ENCODE assay signal across 8 cellular contexts in the genomic region with DNA sequence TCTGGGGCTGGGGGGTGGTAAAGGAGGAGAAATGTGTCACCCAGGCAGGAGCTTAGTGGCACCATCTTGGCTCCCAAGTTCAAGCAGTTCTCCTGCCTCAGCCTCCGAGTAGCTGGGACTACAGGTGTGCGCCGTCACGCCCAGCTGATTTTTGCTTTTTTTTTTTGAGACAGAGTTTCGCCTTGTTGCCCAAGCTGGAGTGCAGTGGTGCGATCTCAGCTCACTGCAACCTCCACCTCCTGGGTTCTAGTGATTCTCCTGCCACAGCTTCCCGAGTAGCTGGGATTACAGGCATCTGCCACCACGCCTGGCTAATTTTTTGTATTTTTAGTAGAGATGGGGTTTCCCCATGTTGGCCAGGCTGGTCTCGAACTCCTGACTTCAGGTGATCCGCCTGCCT.
DNase-seq lines count a peak whose midpoint lies in the region; ATAC-seq, FAIRE-seq and TF ChIP-seq lines count a peak whose summit lies in the region.
"Not testable (repeated sequence)": the region's sequence is repeated elsewhere in the genome, so short reads cannot be mapped to it uniquely, and the experiment has no call there.

No MANE protein-coding gene starts in this region.

- TF ChIP-seq CTCF in activated CD8-positive, alpha-beta T cell treated with anti-CD3 and anti-CD28 coated beads for 36 hours (IDR thresholded peaks at IDR 0.05); HepG2 (CRISPR knock-in tag; IDR thresholded peaks at IDR 0.05); spleen (IDR thresholded peaks at IDR 0.05 in 8 of 11, conservative IDR thresholded peaks at IDR 0.05 in 3 of 11): not testable (repeated sequence)

- intact Hi-C loops in activated CD8-positive, alpha-beta T cell treated with anti-CD3 and anti-CD28 coated beads for 36 hours (cut with micrococcal nuclease); HepG2 (cut with micrococcal nuclease; ENCODE audit: unreplicated experiment); spleen (cut with DNase I; ENCODE audit: low total_unique reads): not testable (repeated sequence)

- not testable (repeated sequence) for H3K27me3 ChIP-seq in CD4-positive, CD25-positive, alpha-beta regulatory T cell (ENCODE audit: control insufficient read depth, insufficient read depth, low read length); HepG2 (ENCODE audit: control insufficient read depth in 1 of 2, insufficient read depth in 2 of 2, low read length in 2 of 2); spleen (replicated peaks in 1 of 7)

- H3K27ac ChIP-seq in CD4-positive, CD25-positive, alpha-beta regulatory T cell (ENCODE audit: insufficient read depth, low read length, poor library complexity, severe bottlenecking); HepG2 (ENCODE audit: extremely low read length, insufficient read depth, low read length): not testable (repeated sequence)
- H3K27ac ChIP-seq in spleen, result peak overlapping the region in 7 of 8 donors; percentile 35 to 98 (median 66)

- H3K79me2 ChIP-seq in HepG2 (ENCODE audit: insufficient read depth, low read length), result peaks cover 68% of the 10 kb centered on the region

- H3K4me3 Mint-ChIP-seq in CD4-positive, CD25-positive, alpha-beta regulatory T cell, result peak overlapping the region; percentile 79 to 98 (median 93)
- H3K4me3 Mint-ChIP-seq in activated CD8-positive, alpha-beta T cell treated with anti-CD3 and anti-CD28 coated beads for 36 hours, result peak overlapping the region; percentile 88
- H3K4me3 Mint-ChIP-seq in central memory CD8-positive, alpha-beta T cell, result peak overlapping the region; percentile 95

- peaks cover 5 to 59% (median 27%) of the 10 kb centered on the region in 4 donors for H3K4me1 Mint-ChIP-seq in CD4-positive, CD25-positive, alpha-beta regulatory T cell
- H3K4me1 Mint-ChIP-seq in activated CD8-positive, alpha-beta T cell treated with anti-CD3 and anti-CD28 coated beads for 36 hours (ENCODE audit: low read depth), result peaks cover 39% of the 10 kb centered on the region
- H3K4me1 Mint-ChIP-seq in central memory CD8-positive, alpha-beta T cell, result peaks cover 50% of the 10 kb centered on the region

- H3K4me1 ChIP-seq in CD4-positive, CD25-positive, alpha-beta regulatory T cell (ENCODE audit: control insufficient read depth, insufficient read depth, low read length, poor library complexity, severe bottlenecking), result peaks cover 33% of the 10 kb centered on the region
- H3K4me1 ChIP-seq in HepG2 (ENCODE audit: insufficient read depth, low read length), result peaks cover 72% of the 10 kb centered on the region
- H3K4me1 ChIP-seq in spleen, result peaks cover 41 to 79% (median 63%) of the 10 kb centered on the region in 6 donors

- peaks cover 49% of the 10 kb centered on the region for H4K20me1 ChIP-seq in HepG2 (ENCODE audit: insufficient read depth, low read length)

- H3K4me2 ChIP-seq in HepG2 (ENCODE audit: low read depth, low read length), result peak overlapping the region; percentile 58

- not testable (repeated sequence) for TF ChIP-seq RAD21 in HepG2 (CRISPR knock-in tag; IDR thresholded peaks at IDR 0.05)

- H3K27ac Mint-ChIP-seq in CD4-positive, CD25-positive, alpha-beta regulatory T cell, result peak overlapping the region; percentile 80 to 96 (median 89)
- peak overlapping the region; percentile 96 for H3K27ac Mint-ChIP-seq in activated CD8-positive, alpha-beta T cell treated with anti-CD3 and anti-CD28 coated beads for 36 hours
- H3K27ac Mint-ChIP-seq in central memory CD8-positive, alpha-beta T cell (ENCODE audit: low read depth), result peak overlapping the region; percentile 98

- H3K9me3 ChIP-seq in CD4-positive, CD25-positive, alpha-beta regulatory T cell (ENCODE audit: control insufficient read depth in 2 of 2, low read length in 2 of 2); HepG2 (ENCODE audit: low read length); spleen: not testable (repeated sequence)

- H3K4me3 ChIP-seq in CD4-positive, CD25-positive, alpha-beta regulatory T cell (ENCODE audit: low read depth, low read length), result not testable (repeated sequence)
- H3K4me3 ChIP-seq in HepG2 (replicated peaks in 1 of 3; ENCODE audit: insufficient read depth in 1 of 3, low read depth in 2 of 3, low read length in 3 of 3) (peak overlapping the region in 1 of 3 experiments; percentile 32; a peak in 2 of 6 replicates), spleen (peak overlapping the region in 4 of 8 donors; percentile 15 to 53 (median 19))

- TF ChIP-seq EP300 in HepG2 (IDR thresholded peaks at IDR 0.05; ENCODE audit: low read depth in 2 of 2, low read length in 2 of 2); HepG2 (CRISPR knock-in tag; IDR thresholded peaks at IDR 0.05; ENCODE audit: borderline replicate concordance): not testable (repeated sequence)

- H3K36me3 Mint-ChIP-seq in CD4-positive, CD25-positive, alpha-beta regulatory T cell, result not testable (repeated sequence)
- peaks cover 50% of the 10 kb centered on the region for H3K36me3 Mint-ChIP-seq in activated CD8-positive, alpha-beta T cell treated with anti-CD3 and anti-CD28 coated beads for 36 hours (ENCODE audit: low read depth)
- peaks cover 35% of the 10 kb centered on the region for H3K36me3 Mint-ChIP-seq in central memory CD8-positive, alpha-beta T cell (ENCODE audit: insufficient read depth)

- not testable (repeated sequence) for H2AFZ ChIP-seq in HepG2 (ENCODE audit: low read length)

- not testable (repeated sequence) for H3K27me3 Mint-ChIP-seq in CD4-positive, CD25-positive, alpha-beta regulatory T cell; activated CD8-positive, alpha-beta T cell treated with anti-CD3 and anti-CD28 coated beads for 36 hours; central memory CD8-positive, alpha-beta T cell

- WGBS in HepG2 (ENCODE audit: low lambda C conversion rate), result 71% methylated on average over 10 of the region's 10 CpGs
- WGBS in spleen, 5 donors, result 58 to 72% (median 61%) methylated on average over 10 of the region's 10 CpGs

- not testable (repeated sequence) for H3K36me3 ChIP-seq in CD4-positive, CD25-positive, alpha-beta regulatory T cell (ENCODE audit: control insufficient read depth, insufficient read depth, low read length); HepG2 (replicated peaks in 1 of 2; ENCODE audit: control insufficient read depth in 1 of 2, insufficient read depth in 2 of 2, low read length in 2 of 2)
- peaks cover 0 to 22% (median 2%) of the 10 kb centered on the region in 6 donors for H3K36me3 ChIP-seq in spleen

- POLR2A ChIA-PET in activated CD8-positive, alpha-beta T cell treated with anti-CD3 and anti-CD28 coated beads for 36 hours (lab: Charles Lee), result not testable (repeated sequence)
- POLR2A ChIA-PET in HepG2 (lab: Yijun Ruan, JAX), result interaction anchor here (1.2 kb wide), 1 partner anchor 8 kb away, joined by 3 read pairs; no protein-coding TSS in a partner anchor

- not testable (repeated sequence) for H3K9me3 Mint-ChIP-seq in CD4-positive, CD25-positive, alpha-beta regulatory T cell; activated CD8-positive, alpha-beta T cell treated with anti-CD3 and anti-CD28 coated beads for 36 hours; central memory CD8-positive, alpha-beta T cell

- not testable (repeated sequence) for ATAC-seq in CD4-positive, CD25-positive, alpha-beta regulatory T cell (ENCODE audit: low read depth in 2 of 2); activated CD8-positive, alpha-beta T cell treated with anti-CD3 and anti-CD28 coated beads for 36 hours; central memory CD8-positive, alpha-beta T cell (replicated peaks; ENCODE audit: extremely low read depth, poor library complexity, severe bottlenecking); HepG2
- peak; percentile 22 for ATAC-seq in HG03066 (IDR thresholded peaks at IDR 0.05; ENCODE audit: low read depth, unreplicated experiment)

- not testable (repeated sequence) for TF ChIP-seq POLR2A in HepG2 (IDR thresholded peaks at IDR 0.05; ENCODE audit: insufficient read depth in 1 of 2, low read depth in 2 of 2, low read length in 2 of 2); spleen (IDR thresholded peaks at IDR 0.05)

- in situ Hi-C loops in HepG2 (cut with HindIII; ENCODE audit: extremely low pct_ligation_motif_present, low pct_unique_long_range_greater_than_20kb), result not testable (repeated sequence)

- FAIRE-seq in GM19239 (lab: Jason Lieb, UNC), result peak; percentile 72
- FAIRE-seq in HepG2 (lab: Jason Lieb, UNC), result not testable (repeated sequence)

- not testable (repeated sequence) for H3K9ac ChIP-seq in HepG2 (ENCODE audit: insufficient read depth, low read depth, low read length)

- not testable (repeated sequence) for DNase-seq in CD4-positive, CD25-positive, alpha-beta regulatory T cell; GM19239 (ENCODE audit: insufficient read length, low spot score); activated CD8-positive, alpha-beta T cell treated with anti-CD3 and anti-CD28 coated beads for 36 hours; central memory CD8-positive, alpha-beta T cell (ENCODE audit: low spot score in 2 of 2); HepG2 (ENCODE audit: low spot score)
- DNase-seq in NCI-H2171 treated with DMSO at 0.1 percent for 48 hours (lab: John Stamatoyannopoulos, UW) (peak; percentile 67), spleen (peak; percentile 63)

- CTCF ChIA-PET in activated CD8-positive, alpha-beta T cell treated with anti-CD3 and anti-CD28 coated beads for 36 hours (lab: Charles Lee); HepG2 (lab: Yijun Ruan, JAX; ENCODE audit: low intra/inter-chr PET ratio, low total read pairs): not testable (repeated sequence)

- BruUV-seq in HepG2 (replicated peaks; lab: Mats Ljungman, UMichigan), result not testable (repeated sequence)

TF ChIP-seq in HepG2, 621 proteins besides CTCF, POLR2A, EP300 and RAD21 (continues in another document):
- TF ChIP-seq MYC (CRISPR knock-in tag; IDR thresholded peaks at IDR 0.05; ENCODE audit: borderline replicate concordance), result 0 out of 2 replicates have a peak, but pooled peaks have one; percentile 5
